Comparison of ENCODE assay signal across 2 cellular contexts in genomic region chr2:28649481-28650260, GRCh38.
TF ChIP-seq lines count a peak whose summit lies in the region.

No MANE protein-coding gene starts in this region.

TF ChIP-seq in A549, 52 proteins besides CTCF, POLR2A, EP300 and RAD21 (continued from another document):
- TF ChIP-seq MYC (IDR thresholded peaks at IDR 0.05; ENCODE audit: borderline replicate concordance, low read length) (no peak), RCOR1 (IDR thresholded peaks at IDR 0.05; ENCODE audit: low read depth, low read length) (no peak), FOSL2 (IDR thresholded peaks at IDR 0.05) (no peak), FOSL2 (CRISPR knock-in tag; IDR thresholded peaks at IDR 0.05) (no peak; the same call in 1 of the 2 replicates), NPAS2 (CRISPR knock-in tag; IDR thresholded peaks at IDR 0.05; ENCODE audit: borderline replicate concordance) (no peak), KDM1A (IDR thresholded peaks at IDR 0.05; ENCODE audit: low read depth) (no peak), MAZ (IDR thresholded peaks at IDR 0.05; ENCODE audit: borderline replicate concordance, low read depth, low read length) (no peak), ZC3H11A (IDR thresholded peaks at IDR 0.05) (no peak), JUN (IDR thresholded peaks at IDR 0.05) (no peak), TP53 (CRISPR knock-in tag; IDR thresholded peaks at IDR 0.05) (no peak), E2F6 (IDR thresholded peaks at IDR 0.05; ENCODE audit: borderline replicate concordance, low read depth) (no peak), CEBPB (IDR thresholded peaks at IDR 0.05) (no peak), RFX5 (IDR thresholded peaks at IDR 0.05) (no peak), HOXB13 (CRISPR knock-in tag; IDR thresholded peaks at IDR 0.05; ENCODE audit: low read depth) (no peak)
- TF ChIP-seq, protein P1, sequence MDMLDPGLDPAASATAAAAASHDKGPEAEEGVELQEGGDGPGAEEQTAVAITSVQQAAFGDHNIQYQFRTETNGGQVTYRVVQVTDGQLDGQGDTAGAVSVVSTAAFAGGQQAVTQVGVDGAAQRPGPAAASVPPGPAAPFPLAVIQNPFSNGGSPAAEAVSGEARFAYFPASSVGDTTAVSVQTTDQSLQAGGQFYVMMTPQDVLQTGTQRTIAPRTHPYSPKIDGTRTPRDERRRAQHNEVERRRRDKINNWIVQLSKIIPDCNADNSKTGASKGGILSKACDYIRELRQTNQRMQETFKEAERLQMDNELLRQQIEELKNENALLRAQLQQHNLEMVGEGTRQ (IDR thresholded peaks at IDR 0.05) = no peak

TF ChIP-seq in HepG2, 621 proteins besides CTCF, POLR2A, EP300 and RAD21 (continues in another document):
- TF ChIP-seq, protein P2, sequence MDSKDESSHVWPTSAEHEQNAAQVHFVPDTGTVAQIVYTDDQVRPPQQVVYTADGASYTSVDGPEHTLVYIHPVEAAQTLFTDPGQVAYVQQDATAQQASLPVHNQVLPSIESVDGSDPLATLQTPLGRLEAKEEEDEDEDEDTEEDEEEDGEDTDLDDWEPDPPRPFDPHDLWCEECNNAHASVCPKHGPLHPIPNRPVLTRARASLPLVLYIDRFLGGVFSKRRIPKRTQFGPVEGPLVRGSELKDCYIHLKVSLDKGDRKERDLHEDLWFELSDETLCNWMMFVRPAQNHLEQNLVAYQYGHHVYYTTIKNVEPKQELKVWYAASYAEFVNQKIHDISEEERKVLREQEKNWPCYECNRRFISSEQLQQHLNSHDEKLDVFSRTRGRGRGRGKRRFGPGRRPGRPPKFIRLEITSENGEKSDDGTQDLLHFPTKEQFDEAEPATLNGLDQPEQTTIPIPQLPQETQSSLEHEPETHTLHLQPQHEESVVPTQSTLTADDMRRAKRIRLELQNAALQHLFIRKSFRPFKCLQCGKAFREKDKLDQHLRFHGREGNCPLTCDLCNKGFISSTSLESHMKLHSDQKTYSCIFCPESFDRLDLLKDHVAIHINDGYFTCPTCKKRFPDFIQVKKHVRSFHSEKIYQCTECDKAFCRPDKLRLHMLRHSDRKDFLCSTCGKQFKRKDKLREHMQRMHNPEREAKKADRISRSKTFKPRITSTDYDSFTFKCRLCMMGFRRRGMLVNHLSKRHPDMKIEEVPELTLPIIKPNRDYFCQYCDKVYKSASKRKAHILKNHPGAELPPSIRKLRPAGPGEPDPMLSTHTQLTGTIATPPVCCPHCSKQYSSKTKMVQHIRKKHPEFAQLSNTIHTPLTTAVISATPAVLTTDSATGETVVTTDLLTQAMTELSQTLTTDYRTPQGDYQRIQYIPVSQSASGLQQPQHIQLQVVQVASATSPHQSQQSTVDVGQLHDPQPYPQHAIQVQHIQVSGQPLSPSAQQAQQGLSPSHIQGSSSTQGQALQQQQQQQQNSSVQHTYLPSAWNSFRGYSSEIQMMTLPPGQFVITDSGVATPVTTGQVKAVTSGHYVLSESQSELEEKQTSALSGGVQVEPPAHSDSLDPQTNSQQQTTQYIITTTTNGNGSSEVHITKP (CRISPR knock-in tag; IDR thresholded peaks at IDR 0.05; ENCODE audit: low read depth) = peak; percentile 84
- TF ChIP-seq ZUFSP (CRISPR knock-in tag; IDR thresholded peaks at IDR 0.05; ENCODE audit: borderline replicate concordance) (no peak), TCF7L2 (IDR thresholded peaks at IDR 0.05; ENCODE audit: low read depth, low read length) (no peak), NR2F2 (IDR thresholded peaks at IDR 0.05; ENCODE audit: borderline replicate concordance, low read depth) (no peak), SAFB2 (CRISPR knock-in tag; IDR thresholded peaks at IDR 0.05; ENCODE audit: borderline replicate concordance, low read depth) (no peak), ATF7 (IDR thresholded peaks at IDR 0.05) (0 out of 2 replicates have a peak, but pooled peaks have one; percentile 35), ATF7 (CRISPR knock-in tag; IDR thresholded peaks at IDR 0.05) (no peak), FOXC1 (CRISPR knock-in tag; IDR thresholded peaks at IDR 0.05; ENCODE audit: borderline replicate concordance) (no peak), MEF2D (CRISPR knock-in tag; IDR thresholded peaks at IDR 0.05) (no peak), ZNF446 (CRISPR knock-in tag; IDR thresholded peaks at IDR 0.05) (no peak), TSC22D2 (CRISPR knock-in tag; IDR thresholded peaks at IDR 0.05; ENCODE audit: borderline replicate concordance) (no peak), MIER2 (CRISPR knock-in tag; IDR thresholded peaks at IDR 0.05) (no peak), SAP130 (CRISPR knock-in tag; IDR thresholded peaks at IDR 0.05; ENCODE audit: low read depth) (peak; percentile 32; the same call in 1 of the 2 replicates), THAP9 (CRISPR knock-in tag; IDR thresholded peaks at IDR 0.05; ENCODE audit: borderline replicate concordance) (no peak), ZNF704 (CRISPR knock-in tag; IDR thresholded peaks at IDR 0.05; ENCODE audit: borderline replicate concordance) (no peak), KMT2B (CRISPR knock-in tag; IDR thresholded peaks at IDR 0.05) (no peak)
- TF ChIP-seq, protein P3, sequence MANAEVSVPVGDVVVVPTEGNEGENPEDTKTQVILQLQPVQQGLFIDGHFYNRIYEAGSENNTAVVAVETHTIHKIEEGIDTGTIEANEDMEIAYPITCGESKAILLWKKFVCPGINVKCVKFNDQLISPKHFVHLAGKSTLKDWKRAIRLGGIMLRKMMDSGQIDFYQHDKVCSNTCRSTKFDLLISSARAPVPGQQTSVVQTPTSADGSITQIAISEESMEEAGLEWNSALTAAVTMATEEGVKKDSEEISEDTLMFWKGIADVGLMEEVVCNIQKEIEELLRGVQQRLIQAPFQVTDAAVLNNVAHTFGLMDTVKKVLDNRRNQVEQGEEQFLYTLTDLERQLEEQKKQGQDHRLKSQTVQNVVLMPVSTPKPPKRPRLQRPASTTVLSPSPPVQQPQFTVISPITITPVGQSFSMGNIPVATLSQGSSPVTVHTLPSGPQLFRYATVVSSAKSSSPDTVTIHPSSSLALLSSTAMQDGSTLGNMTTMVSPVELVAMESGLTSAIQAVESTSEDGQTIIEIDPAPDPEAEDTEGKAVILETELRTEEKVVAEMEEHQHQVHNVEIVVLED (CRISPR knock-in tag; IDR thresholded peaks at IDR 0.05; ENCODE audit: borderline replicate concordance) = no peak
- TF ChIP-seq, protein P4, sequence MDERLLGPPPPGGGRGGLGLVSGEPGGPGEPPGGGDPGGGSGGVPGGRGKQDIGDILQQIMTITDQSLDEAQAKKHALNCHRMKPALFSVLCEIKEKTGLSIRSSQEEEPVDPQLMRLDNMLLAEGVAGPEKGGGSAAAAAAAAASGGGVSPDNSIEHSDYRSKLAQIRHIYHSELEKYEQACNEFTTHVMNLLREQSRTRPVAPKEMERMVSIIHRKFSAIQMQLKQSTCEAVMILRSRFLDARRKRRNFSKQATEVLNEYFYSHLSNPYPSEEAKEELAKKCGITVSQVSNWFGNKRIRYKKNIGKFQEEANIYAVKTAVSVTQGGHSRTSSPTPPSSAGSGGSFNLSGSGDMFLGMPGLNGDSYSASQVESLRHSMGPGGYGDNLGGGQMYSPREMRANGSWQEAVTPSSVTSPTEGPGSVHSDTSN (CRISPR knock-in tag; IDR thresholded peaks at IDR 0.05) = 0 out of 2 replicates have a peak, but pooled peaks have one; percentile 29
- TF ChIP-seq, protein P5, sequence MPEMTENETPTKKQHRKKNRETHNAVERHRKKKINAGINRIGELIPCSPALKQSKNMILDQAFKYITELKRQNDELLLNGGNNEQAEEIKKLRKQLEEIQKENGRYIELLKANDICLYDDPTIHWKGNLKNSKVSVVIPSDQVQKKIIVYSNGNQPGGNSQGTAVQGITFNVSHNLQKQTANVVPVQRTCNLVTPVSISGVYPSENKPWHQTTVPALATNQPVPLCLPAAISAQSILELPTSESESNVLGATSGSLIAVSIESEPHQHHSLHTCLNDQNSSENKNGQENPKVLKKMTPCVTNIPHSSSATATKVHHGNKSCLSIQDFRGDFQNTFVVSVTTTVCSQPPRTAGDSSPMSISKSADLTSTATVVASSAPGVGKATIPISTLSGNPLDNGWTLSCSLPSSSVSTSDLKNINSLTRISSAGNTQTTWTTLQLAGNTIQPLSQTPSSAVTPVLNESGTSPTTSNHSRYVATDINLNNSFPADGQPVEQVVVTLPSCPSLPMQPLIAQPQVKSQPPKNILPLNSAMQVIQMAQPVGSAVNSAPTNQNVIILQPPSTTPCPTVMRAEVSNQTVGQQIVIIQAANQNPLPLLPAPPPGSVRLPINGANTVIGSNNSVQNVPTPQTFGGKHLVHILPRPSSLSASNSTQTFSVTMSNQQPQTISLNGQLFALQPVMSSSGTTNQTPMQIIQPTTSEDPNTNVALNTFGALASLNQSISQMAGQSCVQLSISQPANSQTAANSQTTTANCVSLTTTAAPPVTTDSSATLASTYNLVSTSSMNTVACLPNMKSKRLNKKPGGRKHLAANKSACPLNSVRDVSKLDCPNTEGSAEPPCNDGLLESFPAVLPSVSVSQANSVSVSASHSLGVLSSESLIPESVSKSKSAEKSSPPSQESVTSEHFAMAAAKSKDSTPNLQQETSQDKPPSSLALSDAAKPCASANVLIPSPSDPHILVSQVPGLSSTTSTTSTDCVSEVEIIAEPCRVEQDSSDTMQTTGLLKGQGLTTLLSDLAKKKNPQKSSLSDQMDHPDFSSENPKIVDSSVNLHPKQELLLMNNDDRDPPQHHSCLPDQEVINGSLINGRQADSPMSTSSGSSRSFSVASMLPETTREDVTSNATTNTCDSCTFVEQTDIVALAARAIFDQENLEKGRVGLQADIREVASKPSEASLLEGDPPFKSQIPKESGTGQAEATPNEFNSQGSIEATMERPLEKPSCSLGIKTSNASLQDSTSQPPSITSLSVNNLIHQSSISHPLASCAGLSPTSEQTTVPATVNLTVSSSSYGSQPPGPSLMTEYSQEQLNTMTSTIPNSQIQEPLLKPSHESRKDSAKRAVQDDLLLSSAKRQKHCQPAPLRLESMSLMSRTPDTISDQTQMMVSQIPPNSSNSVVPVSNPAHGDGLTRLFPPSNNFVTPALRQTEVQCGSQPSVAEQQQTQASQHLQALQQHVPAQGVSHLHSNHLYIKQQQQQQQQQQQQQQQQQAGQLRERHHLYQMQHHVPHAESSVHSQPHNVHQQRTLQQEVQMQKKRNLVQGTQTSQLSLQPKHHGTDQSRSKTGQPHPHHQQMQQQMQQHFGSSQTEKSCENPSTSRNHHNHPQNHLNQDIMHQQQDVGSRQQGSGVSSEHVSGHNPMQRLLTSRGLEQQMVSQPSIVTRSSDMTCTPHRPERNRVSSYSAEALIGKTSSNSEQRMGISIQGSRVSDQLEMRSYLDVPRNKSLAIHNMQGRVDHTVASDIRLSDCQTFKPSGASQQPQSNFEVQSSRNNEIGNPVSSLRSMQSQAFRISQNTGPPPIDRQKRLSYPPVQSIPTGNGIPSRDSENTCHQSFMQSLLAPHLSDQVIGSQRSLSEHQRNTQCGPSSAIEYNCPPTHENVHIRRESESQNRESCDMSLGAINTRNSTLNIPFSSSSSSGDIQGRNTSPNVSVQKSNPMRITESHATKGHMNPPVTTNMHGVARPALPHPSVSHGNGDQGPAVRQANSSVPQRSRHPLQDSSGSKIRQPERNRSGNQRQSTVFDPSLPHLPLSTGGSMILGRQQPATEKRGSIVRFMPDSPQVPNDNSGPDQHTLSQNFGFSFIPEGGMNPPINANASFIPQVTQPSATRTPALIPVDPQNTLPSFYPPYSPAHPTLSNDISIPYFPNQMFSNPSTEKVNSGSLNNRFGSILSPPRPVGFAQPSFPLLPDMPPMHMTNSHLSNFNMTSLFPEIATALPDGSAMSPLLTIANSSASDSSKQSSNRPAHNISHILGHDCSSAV (CRISPR knock-in tag; IDR thresholded peaks at IDR 0.05; ENCODE audit: borderline replicate concordance) = no peak
- TF ChIP-seq, protein P6, sequence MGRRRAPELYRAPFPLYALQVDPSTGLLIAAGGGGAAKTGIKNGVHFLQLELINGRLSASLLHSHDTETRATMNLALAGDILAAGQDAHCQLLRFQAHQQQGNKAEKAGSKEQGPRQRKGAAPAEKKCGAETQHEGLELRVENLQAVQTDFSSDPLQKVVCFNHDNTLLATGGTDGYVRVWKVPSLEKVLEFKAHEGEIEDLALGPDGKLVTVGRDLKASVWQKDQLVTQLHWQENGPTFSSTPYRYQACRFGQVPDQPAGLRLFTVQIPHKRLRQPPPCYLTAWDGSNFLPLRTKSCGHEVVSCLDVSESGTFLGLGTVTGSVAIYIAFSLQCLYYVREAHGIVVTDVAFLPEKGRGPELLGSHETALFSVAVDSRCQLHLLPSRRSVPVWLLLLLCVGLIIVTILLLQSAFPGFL (CRISPR knock-in tag; IDR thresholded peaks at IDR 0.05) = no peak
